ENCODE assay signal across 2 cellular contexts in genomic region chr17:44380767-44381166, GRCh38.
TF ChIP-seq lines count a peak whose summit lies in the region.

No MANE protein-coding gene starts in this region.

TF ChIP-seq in H1, 55 proteins besides CTCF, POLR2A, EP300 and RAD21:
- TF ChIP-seq RFX5 (IDR thresholded peaks at IDR 0.05; ENCODE audit: borderline replicate concordance, low read depth, low read length) (no peak), BACH1 (IDR thresholded peaks at IDR 0.05; ENCODE audit: low read length) (no peak), SRF (IDR thresholded peaks at IDR 0.05; ENCODE audit: low read depth, low read length) (no peak), TEAD4 (IDR thresholded peaks at IDR 0.05; ENCODE audit: low read depth, low read length) (no peak), NANOG (IDR thresholded peaks at IDR 0.05; ENCODE audit: insufficient read depth, low read depth, low read length, poor library complexity, severe bottlenecking) (no peak), SUZ12 (IDR thresholded peaks at IDR 0.05; ENCODE audit: low read length) (no peak), SP2 (IDR thresholded peaks at IDR 0.05; ENCODE audit: low read length) (no peak), CEBPB (IDR thresholded peaks at IDR 0.05; ENCODE audit: low read depth, low read length) (no peak), CREB1 (IDR thresholded peaks at IDR 0.05) (no peak), TCF12 (IDR thresholded peaks at IDR 0.05; ENCODE audit: low read depth, low read length) (no peak), SIX5 (IDR thresholded peaks at IDR 0.05; ENCODE audit: low read depth, low read length) (no peak), RNF2 (IDR thresholded peaks at IDR 0.05; ENCODE audit: borderline replicate concordance, low read depth, low read length, missing control alignments, poor library complexity, severe bottlenecking) (no peak), BRCA1 (IDR thresholded peaks at IDR 0.05; ENCODE audit: low read depth, low read length) (no peak)
TF ChIP-seq in H1: peak in this region for 0.

TF ChIP-seq in SK-N-SH treated with all-trans-retinoic acid at 6 μM for 48 hours, 23 proteins besides CTCF, POLR2A, EP300 and RAD21:
- no peak for TF ChIP-seq ZNF70 (CRISPR knock-in tag; IDR thresholded peaks at IDR 0.05)
- no peak for TF ChIP-seq POU6F1 (CRISPR knock-in tag; IDR thresholded peaks at IDR 0.05; ENCODE audit: borderline replicate concordance, low read depth)
- no peak for TF ChIP-seq SNAI2 (CRISPR knock-in tag; IDR thresholded peaks at IDR 0.05)
- TF ChIP-seq ZFP3 (CRISPR knock-in tag; IDR thresholded peaks at IDR 0.05), result no peak
- no peak for TF ChIP-seq ZC3H10 (CRISPR knock-in tag; IDR thresholded peaks at IDR 0.05)
- TF ChIP-seq CSDC2 (CRISPR knock-in tag; IDR thresholded peaks at IDR 0.05), result no peak
- no peak for TF ChIP-seq ARNTL (CRISPR knock-in tag; IDR thresholded peaks at IDR 0.05; ENCODE audit: borderline replicate concordance, low read depth)
- no peak for TF ChIP-seq ZFP30 (CRISPR knock-in tag; IDR thresholded peaks at IDR 0.05)
- TF ChIP-seq TCF4 (CRISPR knock-in tag; IDR thresholded peaks at IDR 0.05; ENCODE audit: borderline replicate concordance), result no peak
- no peak for TF ChIP-seq ISL1 (CRISPR knock-in tag; IDR thresholded peaks at IDR 0.05)
- no peak for TF ChIP-seq PPARA (CRISPR knock-in tag; IDR thresholded peaks at IDR 0.05; ENCODE audit: borderline replicate concordance)
- TF ChIP-seq CSRNP3 (CRISPR knock-in tag; IDR thresholded peaks at IDR 0.05), result no peak
- TF ChIP-seq BACH2 (CRISPR knock-in tag; IDR thresholded peaks at IDR 0.05; ENCODE audit: borderline replicate concordance), result no peak
- TF ChIP-seq OSR1 (CRISPR knock-in tag; IDR thresholded peaks at IDR 0.05), result no peak
